ENCODE assay signal across 1 cellular context in the genomic region with DNA sequence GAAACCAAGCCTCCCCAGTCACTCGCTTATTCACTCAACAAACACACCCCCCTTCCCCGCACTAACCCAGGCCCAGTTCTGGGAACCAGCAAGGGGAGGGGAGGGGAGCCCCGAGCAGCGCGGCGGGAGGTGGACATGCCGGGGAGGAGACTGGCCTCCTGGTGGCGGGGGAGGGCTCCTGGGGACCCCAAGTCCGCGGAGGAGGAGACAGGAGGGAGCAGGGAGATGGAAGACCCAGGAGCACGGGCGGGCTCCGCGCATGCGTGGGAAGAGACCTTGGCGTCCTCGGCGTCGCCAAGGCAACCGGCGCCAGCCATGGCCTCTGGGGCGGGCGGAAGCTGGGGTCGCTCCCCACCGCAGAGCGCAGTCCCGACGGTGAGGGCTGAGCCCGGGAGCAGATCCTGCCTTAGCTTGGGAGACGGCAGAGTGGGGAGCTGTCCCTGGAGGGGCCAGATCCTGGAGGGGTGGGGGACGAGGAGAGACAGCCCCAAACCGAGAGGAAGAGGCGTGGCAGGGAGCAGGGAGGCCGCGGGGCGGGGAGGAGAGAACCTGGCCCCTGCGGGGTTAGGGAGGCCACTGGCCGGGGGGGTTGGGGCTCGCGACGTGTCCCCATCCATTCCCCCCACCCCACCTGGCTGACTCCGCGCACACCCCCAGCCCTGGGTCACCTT.
TF ChIP-seq lines count a peak whose summit lies in the region.

PRR29 (plus strand) TSS at position 302 of the 671 bp plus-strand sequence; CDS start at position 316, 14 bp downstream.

TF ChIP-seq in HepG2, 621 proteins besides CTCF, POLR2A, EP300 and RAD21 (continued from another document and continues in another):
- TF ChIP-seq, protein P1, sequence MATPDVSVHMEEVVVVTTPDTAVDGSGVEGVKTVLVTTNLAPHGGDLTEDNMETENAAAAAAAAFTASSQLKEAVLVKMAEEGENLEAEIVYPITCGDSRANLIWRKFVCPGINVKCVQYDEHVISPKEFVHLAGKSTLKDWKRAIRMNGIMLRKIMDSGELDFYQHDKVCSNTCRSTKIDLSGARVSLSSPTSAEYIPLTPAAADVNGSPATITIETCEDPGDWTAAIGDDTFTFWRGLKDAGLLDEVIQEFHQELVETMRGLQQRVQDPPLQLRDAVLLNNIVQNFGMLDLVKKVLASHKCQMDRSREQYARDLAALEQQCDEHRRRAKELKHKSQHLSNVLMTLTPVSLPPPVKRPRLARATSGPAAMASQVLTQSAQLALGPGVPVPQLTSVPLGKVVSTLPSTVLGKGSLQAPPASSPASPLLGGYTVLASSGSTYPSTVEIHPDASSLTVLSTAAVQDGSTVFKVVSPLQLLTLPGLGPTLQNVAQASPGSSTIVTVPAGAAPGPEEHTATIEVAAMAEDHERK (CRISPR knock-in tag; IDR thresholded peaks at IDR 0.05; ENCODE audit: low read depth), result no peak
- TF ChIP-seq SYNCRIP (IDR thresholded peaks at IDR 0.05; ENCODE audit: insufficient read depth, low read depth, low read length) (no peak), ATM (IDR thresholded peaks at IDR 0.05; ENCODE audit: borderline replicate concordance) (no peak), ONECUT2 (CRISPR knock-in tag; IDR thresholded peaks at IDR 0.05) (no peak), ZNF629 (CRISPR knock-in tag; conservative IDR thresholded peaks at IDR 0.05) (no peak), ZHX1 (CRISPR knock-in tag; IDR thresholded peaks at IDR 0.05; ENCODE audit: low read depth) (no peak), YY1 (IDR thresholded peaks at IDR 0.05; ENCODE audit: insufficient read depth, insufficient replicate concordance, low read depth, low read length) (peak; percentile 77), ZNF850 (CRISPR knock-in tag; conservative IDR thresholded peaks at IDR 0.05) (no peak), ZBTB38 (CRISPR knock-in tag; IDR thresholded peaks at IDR 0.05) (0 out of 2 replicates have a peak, but pooled peaks have one; percentile 23), ZKSCAN5 (CRISPR knock-in tag; IDR thresholded peaks at IDR 0.05) (no peak), NR2F6 (IDR thresholded peaks at IDR 0.05) (no peak), NR2F6 (CRISPR knock-in tag; IDR thresholded peaks at IDR 0.05) (peak; percentile 34; the same call in 1 of the 2 replicates), TAF1 (CRISPR knock-in tag; IDR thresholded peaks at IDR 0.05) (no peak; the same call in 1 of the 2 replicates), ZNF136 (CRISPR knock-in tag; IDR thresholded peaks at IDR 0.05; ENCODE audit: low read depth) (no peak), ZNF552 (CRISPR knock-in tag; IDR thresholded peaks at IDR 0.05; ENCODE audit: borderline replicate concordance) (no peak), ELF1 (CRISPR knock-in tag; IDR thresholded peaks at IDR 0.05) (peak; percentile 64), ASH2L (IDR thresholded peaks at IDR 0.05; ENCODE audit: insufficient read length, low read depth, low read length) (no peak), ZNF550 (CRISPR knock-in tag; IDR thresholded peaks at IDR 0.05; ENCODE audit: borderline replicate concordance) (no peak), BORCS8-MEF2B (CRISPR knock-in tag; IDR thresholded peaks at IDR 0.05) (peak; percentile 54; the same call in 1 of the 2 replicates), ZNF687 (CRISPR knock-in tag; IDR thresholded peaks at IDR 0.05) (peak; percentile 63), UBTF (CRISPR knock-in tag; IDR thresholded peaks at IDR 0.05) (peak; percentile 51), NFRKB (IDR thresholded peaks at IDR 0.05) (no peak), ZNF501 (CRISPR knock-in tag; IDR thresholded peaks at IDR 0.05) (peak; percentile 77), ATF7 (IDR thresholded peaks at IDR 0.05) (no peak), ATF7 (CRISPR knock-in tag; IDR thresholded peaks at IDR 0.05) (no peak), TARDBP (CRISPR knock-in tag; IDR thresholded peaks at IDR 0.05) (no peak), ZNF75D (CRISPR knock-in tag; IDR thresholded peaks at IDR 0.05; ENCODE audit: borderline replicate concordance) (no peak), ELF4 (CRISPR knock-in tag; IDR thresholded peaks at IDR 0.05; ENCODE audit: borderline replicate concordance) (no peak), ZNF558 (CRISPR knock-in tag; IDR thresholded peaks at IDR 0.05; ENCODE audit: borderline replicate concordance) (no peak), KDM5B (CRISPR knock-in tag; IDR thresholded peaks at IDR 0.05; ENCODE audit: borderline replicate concordance) (peak; percentile 16; the same call in 1 of the 2 replicates), RAD51 (IDR thresholded peaks at IDR 0.05; ENCODE audit: borderline replicate concordance) (no peak), NFE2L1 (CRISPR knock-in tag; IDR thresholded peaks at IDR 0.05; ENCODE audit: borderline replicate concordance) (no peak), HBP1 (CRISPR knock-in tag; IDR thresholded peaks at IDR 0.05; ENCODE audit: low read depth) (no peak)
- TF ChIP-seq, protein P2, sequence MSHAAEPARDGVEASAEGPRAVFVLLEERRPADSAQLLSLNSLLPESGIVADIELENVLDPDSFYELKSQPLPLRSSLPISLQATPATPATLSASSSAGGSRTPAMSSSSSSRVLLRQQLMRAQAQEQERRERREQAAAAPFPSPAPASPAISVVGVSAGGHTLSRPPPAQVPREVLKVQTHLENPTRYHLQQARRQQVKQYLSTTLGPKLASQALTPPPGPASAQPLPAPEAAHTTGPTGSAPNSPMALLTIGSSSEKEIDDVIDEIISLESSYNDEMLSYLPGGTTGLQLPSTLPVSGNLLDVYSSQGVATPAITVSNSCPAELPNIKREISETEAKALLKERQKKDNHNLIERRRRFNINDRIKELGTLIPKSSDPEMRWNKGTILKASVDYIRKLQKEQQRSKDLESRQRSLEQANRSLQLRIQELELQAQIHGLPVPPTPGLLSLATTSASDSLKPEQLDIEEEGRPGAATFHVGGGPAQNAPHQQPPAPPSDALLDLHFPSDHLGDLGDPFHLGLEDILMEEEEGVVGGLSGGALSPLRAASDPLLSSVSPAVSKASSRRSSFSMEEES (CRISPR knock-in tag; IDR thresholded peaks at IDR 0.05), result no peak
- TF ChIP-seq, protein P3, sequence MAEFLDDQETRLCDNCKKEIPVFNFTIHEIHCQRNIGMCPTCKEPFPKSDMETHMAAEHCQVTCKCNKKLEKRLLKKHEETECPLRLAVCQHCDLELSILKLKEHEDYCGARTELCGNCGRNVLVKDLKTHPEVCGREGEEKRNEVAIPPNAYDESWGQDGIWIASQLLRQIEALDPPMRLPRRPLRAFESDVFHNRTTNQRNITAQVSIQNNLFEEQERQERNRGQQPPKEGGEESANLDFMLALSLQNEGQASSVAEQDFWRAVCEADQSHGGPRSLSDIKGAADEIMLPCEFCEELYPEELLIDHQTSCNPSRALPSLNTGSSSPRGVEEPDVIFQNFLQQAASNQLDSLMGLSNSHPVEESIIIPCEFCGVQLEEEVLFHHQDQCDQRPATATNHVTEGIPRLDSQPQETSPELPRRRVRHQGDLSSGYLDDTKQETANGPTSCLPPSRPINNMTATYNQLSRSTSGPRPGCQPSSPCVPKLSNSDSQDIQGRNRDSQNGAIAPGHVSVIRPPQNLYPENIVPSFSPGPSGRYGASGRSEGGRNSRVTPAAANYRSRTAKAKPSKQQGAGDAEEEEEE (CRISPR knock-in tag; IDR thresholded peaks at IDR 0.05; ENCODE audit: borderline replicate concordance), result peak; percentile 91; the same call in 1 of the 2 replicates
- TF ChIP-seq, protein P4, sequence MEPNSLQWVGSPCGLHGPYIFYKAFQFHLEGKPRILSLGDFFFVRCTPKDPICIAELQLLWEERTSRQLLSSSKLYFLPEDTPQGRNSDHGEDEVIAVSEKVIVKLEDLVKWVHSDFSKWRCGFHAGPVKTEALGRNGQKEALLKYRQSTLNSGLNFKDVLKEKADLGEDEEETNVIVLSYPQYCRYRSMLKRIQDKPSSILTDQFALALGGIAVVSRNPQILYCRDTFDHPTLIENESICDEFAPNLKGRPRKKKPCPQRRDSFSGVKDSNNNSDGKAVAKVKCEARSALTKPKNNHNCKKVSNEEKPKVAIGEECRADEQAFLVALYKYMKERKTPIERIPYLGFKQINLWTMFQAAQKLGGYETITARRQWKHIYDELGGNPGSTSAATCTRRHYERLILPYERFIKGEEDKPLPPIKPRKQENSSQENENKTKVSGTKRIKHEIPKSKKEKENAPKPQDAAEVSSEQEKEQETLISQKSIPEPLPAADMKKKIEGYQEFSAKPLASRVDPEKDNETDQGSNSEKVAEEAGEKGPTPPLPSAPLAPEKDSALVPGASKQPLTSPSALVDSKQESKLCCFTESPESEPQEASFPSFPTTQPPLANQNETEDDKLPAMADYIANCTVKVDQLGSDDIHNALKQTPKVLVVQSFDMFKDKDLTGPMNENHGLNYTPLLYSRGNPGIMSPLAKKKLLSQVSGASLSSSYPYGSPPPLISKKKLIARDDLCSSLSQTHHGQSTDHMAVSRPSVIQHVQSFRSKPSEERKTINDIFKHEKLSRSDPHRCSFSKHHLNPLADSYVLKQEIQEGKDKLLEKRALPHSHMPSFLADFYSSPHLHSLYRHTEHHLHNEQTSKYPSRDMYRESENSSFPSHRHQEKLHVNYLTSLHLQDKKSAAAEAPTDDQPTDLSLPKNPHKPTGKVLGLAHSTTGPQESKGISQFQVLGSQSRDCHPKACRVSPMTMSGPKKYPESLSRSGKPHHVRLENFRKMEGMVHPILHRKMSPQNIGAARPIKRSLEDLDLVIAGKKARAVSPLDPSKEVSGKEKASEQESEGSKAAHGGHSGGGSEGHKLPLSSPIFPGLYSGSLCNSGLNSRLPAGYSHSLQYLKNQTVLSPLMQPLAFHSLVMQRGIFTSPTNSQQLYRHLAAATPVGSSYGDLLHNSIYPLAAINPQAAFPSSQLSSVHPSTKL (CRISPR knock-in tag; IDR thresholded peaks at IDR 0.05), result no peak
